1 cellular context compared by ENCODE assay signal in the genomic region with DNA sequence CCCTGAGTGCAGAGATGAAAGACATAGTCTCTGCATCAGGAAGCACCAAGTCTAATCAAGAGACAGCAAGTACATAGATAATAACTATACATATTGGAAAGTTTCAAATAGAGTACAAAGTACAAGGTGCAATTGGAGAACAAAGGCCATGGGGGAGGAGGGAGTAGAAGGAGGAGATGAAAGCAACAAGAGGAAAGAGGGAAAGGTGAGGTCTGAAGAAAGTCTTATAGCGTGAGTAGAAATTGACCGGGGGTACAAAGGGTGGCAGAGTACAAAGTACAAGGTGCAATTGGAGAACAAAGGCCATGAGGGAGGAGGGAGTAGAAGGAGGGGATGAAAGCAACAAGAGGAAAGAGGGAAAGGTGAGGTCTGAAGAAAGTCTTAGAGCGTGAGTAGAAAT.
TF ChIP-seq lines count a peak whose summit lies in the region.

No MANE protein-coding gene starts in this region.

TF ChIP-seq in HepG2, 621 proteins besides CTCF, POLR2A, EP300 and RAD21 (continued from another document):
- TF ChIP-seq, protein P1, sequence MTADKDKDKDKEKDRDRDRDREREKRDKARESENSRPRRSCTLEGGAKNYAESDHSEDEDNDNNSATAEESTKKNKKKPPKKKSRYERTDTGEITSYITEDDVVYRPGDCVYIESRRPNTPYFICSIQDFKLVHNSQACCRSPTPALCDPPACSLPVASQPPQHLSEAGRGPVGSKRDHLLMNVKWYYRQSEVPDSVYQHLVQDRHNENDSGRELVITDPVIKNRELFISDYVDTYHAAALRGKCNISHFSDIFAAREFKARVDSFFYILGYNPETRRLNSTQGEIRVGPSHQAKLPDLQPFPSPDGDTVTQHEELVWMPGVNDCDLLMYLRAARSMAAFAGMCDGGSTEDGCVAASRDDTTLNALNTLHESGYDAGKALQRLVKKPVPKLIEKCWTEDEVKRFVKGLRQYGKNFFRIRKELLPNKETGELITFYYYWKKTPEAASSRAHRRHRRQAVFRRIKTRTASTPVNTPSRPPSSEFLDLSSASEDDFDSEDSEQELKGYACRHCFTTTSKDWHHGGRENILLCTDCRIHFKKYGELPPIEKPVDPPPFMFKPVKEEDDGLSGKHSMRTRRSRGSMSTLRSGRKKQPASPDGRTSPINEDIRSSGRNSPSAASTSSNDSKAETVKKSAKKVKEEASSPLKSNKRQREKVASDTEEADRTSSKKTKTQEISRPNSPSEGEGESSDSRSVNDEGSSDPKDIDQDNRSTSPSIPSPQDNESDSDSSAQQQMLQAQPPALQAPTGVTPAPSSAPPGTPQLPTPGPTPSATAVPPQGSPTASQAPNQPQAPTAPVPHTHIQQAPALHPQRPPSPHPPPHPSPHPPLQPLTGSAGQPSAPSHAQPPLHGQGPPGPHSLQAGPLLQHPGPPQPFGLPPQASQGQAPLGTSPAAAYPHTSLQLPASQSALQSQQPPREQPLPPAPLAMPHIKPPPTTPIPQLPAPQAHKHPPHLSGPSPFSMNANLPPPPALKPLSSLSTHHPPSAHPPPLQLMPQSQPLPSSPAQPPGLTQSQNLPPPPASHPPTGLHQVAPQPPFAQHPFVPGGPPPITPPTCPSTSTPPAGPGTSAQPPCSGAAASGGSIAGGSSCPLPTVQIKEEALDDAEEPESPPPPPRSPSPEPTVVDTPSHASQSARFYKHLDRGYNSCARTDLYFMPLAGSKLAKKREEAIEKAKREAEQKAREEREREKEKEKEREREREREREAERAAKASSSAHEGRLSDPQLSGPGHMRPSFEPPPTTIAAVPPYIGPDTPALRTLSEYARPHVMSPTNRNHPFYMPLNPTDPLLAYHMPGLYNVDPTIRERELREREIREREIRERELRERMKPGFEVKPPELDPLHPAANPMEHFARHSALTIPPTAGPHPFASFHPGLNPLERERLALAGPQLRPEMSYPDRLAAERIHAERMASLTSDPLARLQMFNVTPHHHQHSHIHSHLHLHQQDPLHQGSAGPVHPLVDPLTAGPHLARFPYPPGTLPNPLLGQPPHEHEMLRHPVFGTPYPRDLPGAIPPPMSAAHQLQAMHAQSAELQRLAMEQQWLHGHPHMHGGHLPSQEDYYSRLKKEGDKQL (CRISPR knock-in tag; IDR thresholded peaks at IDR 0.05; ENCODE audit: low read depth) = no peak
- TF ChIP-seq, protein P2, sequence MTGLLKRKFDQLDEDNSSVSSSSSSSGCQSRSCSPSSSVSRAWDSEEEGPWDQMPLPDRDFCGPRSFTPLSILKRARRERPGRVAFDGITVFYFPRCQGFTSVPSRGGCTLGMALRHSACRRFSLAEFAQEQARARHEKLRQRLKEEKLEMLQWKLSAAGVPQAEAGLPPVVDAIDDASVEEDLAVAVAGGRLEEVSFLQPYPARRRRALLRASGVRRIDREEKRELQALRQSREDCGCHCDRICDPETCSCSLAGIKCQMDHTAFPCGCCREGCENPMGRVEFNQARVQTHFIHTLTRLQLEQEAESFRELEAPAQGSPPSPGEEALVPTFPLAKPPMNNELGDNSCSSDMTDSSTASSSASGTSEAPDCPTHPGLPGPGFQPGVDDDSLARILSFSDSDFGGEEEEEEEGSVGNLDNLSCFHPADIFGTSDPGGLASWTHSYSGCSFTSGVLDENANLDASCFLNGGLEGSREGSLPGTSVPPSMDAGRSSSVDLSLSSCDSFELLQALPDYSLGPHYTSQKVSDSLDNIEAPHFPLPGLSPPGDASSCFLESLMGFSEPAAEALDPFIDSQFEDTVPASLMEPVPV (CRISPR knock-in tag; IDR thresholded peaks at IDR 0.05) = no peak
- TF ChIP-seq IRX3 (CRISPR knock-in tag; IDR thresholded peaks at IDR 0.05; ENCODE audit: borderline replicate concordance, low read depth) = no peak
- 0 out of 2 replicates have a peak, but pooled peaks have one; percentile 35 for TF ChIP-seq NCOR1 (IDR thresholded peaks at IDR 0.05; ENCODE audit: borderline replicate concordance, low read length)
- peak; percentile 34 for TF ChIP-seq HNF4A (CRISPR knock-in tag; IDR thresholded peaks at IDR 0.05)
- TF ChIP-seq, protein P3, sequence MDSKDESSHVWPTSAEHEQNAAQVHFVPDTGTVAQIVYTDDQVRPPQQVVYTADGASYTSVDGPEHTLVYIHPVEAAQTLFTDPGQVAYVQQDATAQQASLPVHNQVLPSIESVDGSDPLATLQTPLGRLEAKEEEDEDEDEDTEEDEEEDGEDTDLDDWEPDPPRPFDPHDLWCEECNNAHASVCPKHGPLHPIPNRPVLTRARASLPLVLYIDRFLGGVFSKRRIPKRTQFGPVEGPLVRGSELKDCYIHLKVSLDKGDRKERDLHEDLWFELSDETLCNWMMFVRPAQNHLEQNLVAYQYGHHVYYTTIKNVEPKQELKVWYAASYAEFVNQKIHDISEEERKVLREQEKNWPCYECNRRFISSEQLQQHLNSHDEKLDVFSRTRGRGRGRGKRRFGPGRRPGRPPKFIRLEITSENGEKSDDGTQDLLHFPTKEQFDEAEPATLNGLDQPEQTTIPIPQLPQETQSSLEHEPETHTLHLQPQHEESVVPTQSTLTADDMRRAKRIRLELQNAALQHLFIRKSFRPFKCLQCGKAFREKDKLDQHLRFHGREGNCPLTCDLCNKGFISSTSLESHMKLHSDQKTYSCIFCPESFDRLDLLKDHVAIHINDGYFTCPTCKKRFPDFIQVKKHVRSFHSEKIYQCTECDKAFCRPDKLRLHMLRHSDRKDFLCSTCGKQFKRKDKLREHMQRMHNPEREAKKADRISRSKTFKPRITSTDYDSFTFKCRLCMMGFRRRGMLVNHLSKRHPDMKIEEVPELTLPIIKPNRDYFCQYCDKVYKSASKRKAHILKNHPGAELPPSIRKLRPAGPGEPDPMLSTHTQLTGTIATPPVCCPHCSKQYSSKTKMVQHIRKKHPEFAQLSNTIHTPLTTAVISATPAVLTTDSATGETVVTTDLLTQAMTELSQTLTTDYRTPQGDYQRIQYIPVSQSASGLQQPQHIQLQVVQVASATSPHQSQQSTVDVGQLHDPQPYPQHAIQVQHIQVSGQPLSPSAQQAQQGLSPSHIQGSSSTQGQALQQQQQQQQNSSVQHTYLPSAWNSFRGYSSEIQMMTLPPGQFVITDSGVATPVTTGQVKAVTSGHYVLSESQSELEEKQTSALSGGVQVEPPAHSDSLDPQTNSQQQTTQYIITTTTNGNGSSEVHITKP (CRISPR knock-in tag; IDR thresholded peaks at IDR 0.05; ENCODE audit: low read depth) = no peak
